Comparison of ENCODE assay signal across 1 cellular context in the genomic region with DNA sequence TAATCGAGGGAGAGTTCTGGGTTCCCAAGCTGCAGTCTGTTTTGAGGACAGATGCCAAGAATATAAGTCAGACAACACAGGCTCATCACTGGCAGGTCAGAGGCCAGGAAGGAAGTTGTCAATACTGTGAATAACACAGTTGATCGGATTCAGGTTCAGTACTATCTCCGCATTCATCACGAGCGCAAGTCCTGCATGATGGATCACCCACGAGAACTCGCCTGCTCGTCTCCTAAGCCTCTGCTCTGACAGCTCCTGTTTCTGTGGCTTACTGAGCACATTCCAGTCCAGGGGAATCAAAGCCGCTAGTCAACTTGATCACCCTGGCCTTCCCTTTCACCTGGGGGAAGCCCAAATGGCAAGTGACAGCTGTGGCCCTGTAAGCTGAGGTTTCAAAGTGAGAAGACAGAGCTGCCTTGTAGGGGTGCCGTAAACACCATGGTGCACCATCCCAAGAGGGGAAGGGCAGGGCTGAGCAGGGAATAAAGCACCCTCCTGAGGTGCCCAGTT.
TF ChIP-seq lines count a peak whose summit lies in the region.

No MANE protein-coding gene starts in this region.

TF ChIP-seq in endothelial cell of umbilical vein, 7 proteins besides CTCF, POLR2A, EP300 and RAD21:
- TF ChIP-seq JUN (IDR thresholded peaks at IDR 0.05; ENCODE audit: borderline replicate concordance, insufficient read depth, insufficient read length, low read depth) (no peak), GATA2 (IDR thresholded peaks at IDR 0.05; ENCODE audit: insufficient read depth, insufficient read length, low read depth, low read length) (no peak), FOS (IDR thresholded peaks at IDR 0.05; ENCODE audit: borderline replicate concordance, insufficient read depth, low read length) (no peak), POLR2AphosphoS5 (IDR thresholded peaks at IDR 0.05; ENCODE audit: insufficient read depth, low read depth, low read length) (no peak), EZH2 (IDR thresholded peaks at IDR 0.05; ENCODE audit: borderline replicate concordance, low read depth, low read length, severe bottlenecking) (no peak), MYC (IDR thresholded peaks at IDR 0.05; ENCODE audit: low read depth, low read length) (no peak)
- TF ChIP-seq, protein P1, sequence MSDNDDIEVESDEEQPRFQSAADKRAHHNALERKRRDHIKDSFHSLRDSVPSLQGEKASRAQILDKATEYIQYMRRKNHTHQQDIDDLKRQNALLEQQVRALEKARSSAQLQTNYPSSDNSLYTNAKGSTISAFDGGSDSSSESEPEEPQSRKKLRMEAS (IDR thresholded peaks at IDR 0.05; ENCODE audit: insufficient read depth, insufficient read length), result no peak
